Comparison of ENCODE assay signal across 11 cellular contexts in the genomic region with DNA sequence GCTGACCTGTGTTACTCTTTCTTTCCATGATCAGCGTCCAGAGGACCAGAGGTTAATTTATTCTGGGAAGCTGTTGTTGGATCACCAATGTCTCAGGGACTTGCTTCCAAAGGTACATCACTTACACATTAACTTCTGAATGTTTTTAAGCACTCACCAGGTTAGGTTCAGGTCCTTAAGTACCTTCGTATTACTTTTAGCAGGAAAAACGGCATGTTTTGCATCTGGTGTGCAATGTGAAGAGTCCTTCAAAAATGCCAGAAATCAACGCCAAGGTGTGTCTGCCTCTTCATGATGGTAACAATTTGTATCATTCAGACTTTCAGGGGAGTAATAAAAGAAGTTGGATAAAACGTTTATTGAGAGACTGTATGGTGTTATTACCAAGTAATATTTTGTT. TPM values are rescaled to one million over a fixed set of nuclear protein-coding genes. Genes with fewer than 3 reads are reported as not detected.
A peak's percentile ranks its signal among the peaks of the same experiment; 100 is the strongest.
DNase-seq lines count a peak whose midpoint lies in the region; ATAC-seq and TF ChIP-seq lines count a peak whose summit lies in the region.
"Had no signal": no experiment of that assay in that cellular context is flagged by ENCODE, and none has a peak within 500 bp of the region (broad histone marks: within the 10 kb centered on the region; RNA-seq: fewer than 3 reads in every experiment).

No MANE protein-coding gene starts in this region.

- H3K4me1 Mint-ChIP-seq in natural killer cell treated with Interleukin-12 subunit alpha and Interleukin-12 subunit beta and Interleukin-15 and Interleukin-18, amount 100 ng/mL, for 72 hours (ENCODE audit: low read depth in 2 of 2): peaks cover 54 to 71% of the 10 kb centered on the region in 2 donors

- H3K36me3 Mint-ChIP-seq in natural killer cell treated with Interleukin-12 subunit alpha and Interleukin-12 subunit beta and Interleukin-15 and Interleukin-18, amount 100 ng/mL, for 72 hours: peaks cover 64% of the 10 kb centered on the region

- POLR2A ChIA-PET in IMR-90 (lab: Charles Lee; ENCODE audit: unreplicated experiment): no interaction called here

- no peak overlapping the region for H4K5ac ChIP-seq in IMR-90 (ENCODE audit: low read depth, low read length)

- intact Hi-C loops in IMR-90 (cut with micrococcal nuclease) (no loop called here), mammary epithelial cell (cut with micrococcal nuclease) (loop anchor here (10.0 kb wide), 1 partner anchor 330 kb away; the partner anchor contains the start of gene MT2A)

- H2BK20ac ChIP-seq in IMR-90 (ENCODE audit: low read depth, low read length): no peak overlapping the region

- TF ChIP-seq CTCF in AG10803 (conservative IDR thresholded peaks at IDR 0.05; ENCODE audit: low read length) (no peak), IMR-90 (conservative IDR thresholded peaks at IDR 0.05; ENCODE audit: low read depth, low read length) (no peak), mammary epithelial cell (conservative IDR thresholded peaks at IDR 0.05 in 1 of 2, IDR thresholded peaks at IDR 0.05 in 1 of 2; ENCODE audit: extremely low read depth in 1 of 2, insufficient read depth in 1 of 2, low read depth in 1 of 2, low read length in 2 of 2) (no peak)

- H3K79me1 ChIP-seq in IMR-90 (ENCODE audit: low read depth in 1 of 2, low read length in 2 of 2): peaks cover 26 to 58% of the 10 kb centered on the region in 2 experiments

- no peak overlapping the region for H2BK15ac ChIP-seq in IMR-90 (ENCODE audit: low read depth, low read length)

- H3K56ac ChIP-seq in IMR-90 (ENCODE audit: extremely low read depth, insufficient read depth, low read length): no peak overlapping the region

- 69% methylated on average over 2 of the region's 5 CpGs; no CpG with 5 or more reads in 1 of the 2 experiments for WGBS in IMR-90 (ENCODE audit: extremely low coverage in 2 of 2, insufficient read length in 1 of 2), 2 experiments
- WGBS in mammary epithelial cell (ENCODE audit: low coverage, missing lambda C conversion rate): 37% methylated on average over 5 of the region's 5 CpGs

- H3K4me3 Mint-ChIP-seq in natural killer cell treated with Interleukin-12 subunit alpha and Interleukin-12 subunit beta and Interleukin-15 and Interleukin-18, amount 100 ng/mL, for 72 hours: peak overlapping the region; percentile 95

- H2BK120ac ChIP-seq in IMR-90 (ENCODE audit: low read depth, low read length): no peak overlapping the region

- BruUV-seq in IMR-90 (replicated peaks; lab: Mats Ljungman, UMichigan): no TSS peak
- no TSS peak for BruUV-seq in mammary epithelial cell (replicated peaks; lab: Mats Ljungman, UMichigan)

- no peak for TF ChIP-seq POLR2A in IMR-90 (IDR thresholded peaks at IDR 0.05; ENCODE audit: low read depth, low read length)

- no peak overlapping the region for H2AK9ac ChIP-seq in IMR-90 (replicated peaks; ENCODE audit: low read depth, low read length, poor library complexity)

- H3K4me3 ChIP-seq in AG10803 (ENCODE audit: low read length): peak overlapping the region; percentile 98
- no peak overlapping the region for H3K4me3 ChIP-seq in IMR-90 (ENCODE audit: insufficient read depth, low read depth, low read length)
- H3K4me3 ChIP-seq in mammary epithelial cell (replicated peaks in 1 of 3; ENCODE audit: insufficient read depth in 1 of 3, low read depth in 2 of 3, low read length in 3 of 3): peak overlapping the region in 1 of 3 experiments; percentile 24
- H3K4me3 ChIP-seq: SJSA1 had no signal

- H4K91ac ChIP-seq in IMR-90 (ENCODE audit: insufficient read depth, low read depth, low read length): no peak overlapping the region

- H3K9ac ChIP-seq in IMR-90 (ENCODE audit: low read depth, low read length) (no peak overlapping the region), mammary epithelial cell (ENCODE audit: insufficient read depth, low read length) (no peak overlapping the region)

- no peaks in the 10 kb centered on the region for H3K9me3 ChIP-seq in IMR-90 (ENCODE audit: control insufficient read depth, insufficient read depth, low read length)
- no peaks in the 10 kb centered on the region for H3K9me3 ChIP-seq in mammary epithelial cell (replicated peaks; ENCODE audit: insufficient read depth, low read length)
- H3K9me3 ChIP-seq: SJSA1 had no signal

- H3K9me1 ChIP-seq in IMR-90 (ENCODE audit: insufficient read depth, low read length): peaks cover 11% of the 10 kb centered on the region

- CTCF ChIA-PET in IMR-90 (lab: Yijun Ruan, JAX) (no interaction called here), mammary epithelial cell (lab: Charles Lee; ENCODE audit: low non-redundant PET) (no interaction called here)

- H2BK5ac ChIP-seq in IMR-90 (ENCODE audit: low read depth, low read length, poor library complexity, severe bottlenecking): no peak overlapping the region

- H3K23ac ChIP-seq in IMR-90 (ENCODE audit: low read depth, low read length): peak overlapping the region; percentile 41

- H3K14ac ChIP-seq in IMR-90 (replicated peaks; ENCODE audit: low read depth, low read length): no peak overlapping the region

- in situ Hi-C loops in IMR-90 (cut with MboI; ENCODE audit: low sequenced_read_pairs) (no loop called here), mammary epithelial cell (cut with MboI; ENCODE audit: low sequenced_read_pairs in 2 of 2) (no loop called here)

- H3K27me3 ChIP-seq in IMR-90 (ENCODE audit: control insufficient read depth, insufficient read depth, low read length): no peaks in the 10 kb centered on the region
- H3K27me3 ChIP-seq in mammary epithelial cell (ENCODE audit: insufficient read depth, low read length): no peaks in the 10 kb centered on the region
- H3K27me3 ChIP-seq: SJSA1 had no signal

- dilution Hi-C loops in IMR-90 (cut with HindIII; ENCODE audit: low sequenced_read_pairs, unreplicated experiment) (no loop called here), mammary epithelial cell (cut with HindIII; ENCODE audit: low sequenced_read_pairs) (no loop called here)

- H3K27ac ChIP-seq in IMR-90 (ENCODE audit: insufficient read depth, low read length): no peak overlapping the region
- no peak overlapping the region for H3K27ac ChIP-seq in mammary epithelial cell (ENCODE audit: insufficient read depth, low read depth, low read length)
- H3K27ac ChIP-seq: SJSA1 had no signal

- no peaks in the 10 kb centered on the region for H3K27me3 Mint-ChIP-seq in natural killer cell treated with Interleukin-12 subunit alpha and Interleukin-12 subunit beta and Interleukin-15 and Interleukin-18, amount 100 ng/mL, for 72 hours

- H2AFZ ChIP-seq in IMR-90 (replicated peaks; ENCODE audit: low read length, poor library complexity) (no peak overlapping the region), mammary epithelial cell (ENCODE audit: low read depth, low read length) (no peak overlapping the region)

- DNase-seq in AG10803 (ENCODE audit: low read depth): no peak
- no peak for DNase-seq in IMR-90
- DNase-seq in mammary epithelial cell: no peak
- no peak for DNase-seq in natural killer cell treated with Interleukin-12 subunit alpha and Interleukin-12 subunit beta and Interleukin-15 and Interleukin-18, amount 100 ng/mL, for 72 hours (ENCODE audit: low spot score)
- DNase-seq in NCI-H2081 (lab: John Stamatoyannopoulos, UW): no peak
- DNase-seq in NCI-H446 (lab: John Stamatoyannopoulos, UW): no peak
- DNase-seq in NCI-H446 treated with DMSO at 0.1 percent for 48 hours (lab: John Stamatoyannopoulos, UW): no peak
- no peak for DNase-seq in NCI-H524 (lab: John Stamatoyannopoulos, UW)
- DNase-seq: aorta, KBM-7 had no signal

- H2AK5ac ChIP-seq in IMR-90 (ENCODE audit: low read depth, low read length): no peak overlapping the region

- peaks cover 72% of the 10 kb centered on the region for H3K79me2 ChIP-seq in mammary epithelial cell (ENCODE audit: insufficient read depth, low read length)

- H3K4me1 ChIP-seq in IMR-90 (ENCODE audit: control insufficient read depth, insufficient read depth, low read length): peaks cover 8% of the 10 kb centered on the region
- peaks cover 17% of the 10 kb centered on the region for H3K4me1 ChIP-seq in mammary epithelial cell (ENCODE audit: insufficient read depth, low read length)

- TF ChIP-seq RAD21 in IMR-90 (IDR thresholded peaks at IDR 0.05; ENCODE audit: low read length): no peak

- H3K9me3 Mint-ChIP-seq in natural killer cell treated with Interleukin-12 subunit alpha and Interleukin-12 subunit beta and Interleukin-15 and Interleukin-18, amount 100 ng/mL, for 72 hours: no peaks in the 10 kb centered on the region

- no peak overlapping the region for H3K4ac ChIP-seq in IMR-90 (ENCODE audit: low read depth, low read length)

- peaks cover 35% of the 10 kb centered on the region for H3K36me3 ChIP-seq in IMR-90 (ENCODE audit: control insufficient read depth, insufficient read depth, low read length)
- peaks cover 47% of the 10 kb centered on the region for H3K36me3 ChIP-seq in mammary epithelial cell (ENCODE audit: insufficient read depth, low read length)

- H3K4me2 ChIP-seq in IMR-90 (ENCODE audit: low read depth, low read length) (peak overlapping the region; percentile 61), mammary epithelial cell (ENCODE audit: insufficient read depth, low read depth, low read length) (peak overlapping the region; percentile 55)

- H4K8ac ChIP-seq in IMR-90 (ENCODE audit: low read depth in 2 of 2, low read length in 2 of 2): no peak overlapping the region

- H4K20me1 ChIP-seq in IMR-90 (ENCODE audit: insufficient read depth, low read length) (peaks cover 70% of the 10 kb centered on the region), mammary epithelial cell (ENCODE audit: insufficient read depth, low read length) (peaks cover 8% of the 10 kb centered on the region)

- no peak overlapping the region for H3K18ac ChIP-seq in IMR-90 (ENCODE audit: low read depth, low read length)

- no peak for ATAC-seq in IMR-90 (ENCODE audit: low read depth)
- ATAC-seq in natural killer cell treated with Interleukin-12 subunit alpha and Interleukin-12 subunit beta and Interleukin-15 and Interleukin-18, amount 100 ng/mL, for 72 hours: no peak

- peak overlapping the region; percentile 98 to 99 for H3K27ac Mint-ChIP-seq in natural killer cell treated with Interleukin-12 subunit alpha and Interleukin-12 subunit beta and Interleukin-15 and Interleukin-18, amount 100 ng/mL, for 72 hours

RNA-seq across cellular contexts. Expression of gene HERPUD1, which starts 3.3 kb away (rescaled TPM):
- total RNA-seq in IMR-90 (2012; rRNA removed) (83.3 and 148 TPM in 2 replicates), mammary epithelial cell (100 to 1,000 TPM; 166 to 239 TPM)
- polyA plus RNA-seq in IMR-90 (2012; rRNA removed) (122 and 130 TPM in 2 replicates), mammary epithelial cell (131 TPM)
- polyA plus RNA-seq in IMR-90 (2012; cell fraction: cytosol; rRNA removed): 188 and 191 TPM in 2 replicates
- polyA plus RNA-seq in IMR-90 (2012; cell fraction: nucleus; rRNA removed; ENCODE audit: low replicate concordance): 154 and 210 TPM in 2 replicates
- polyA minus RNA-seq in mammary epithelial cell: 238 TPM
- 100 to 1,000 TPM; 127 to 141 TPM for total RNA-seq in natural killer cell treated with Interleukin-12 subunit alpha and Interleukin-12 subunit beta and Interleukin-15 and Interleukin-18, amount 100 ng/mL, for 72 hours

RNA-seq across cellular contexts. Expression of gene CETP, which starts 26.5 kb away (rescaled TPM):
- total RNA-seq in IMR-90 (2012; rRNA removed): not detected in 2 replicates
- not detected in 2 replicates for polyA plus RNA-seq in IMR-90 (2012; rRNA removed)
- not detected in 2 replicates for polyA plus RNA-seq in IMR-90 (2012; cell fraction: cytosol; rRNA removed)
- 0.07 and 0.18 TPM in 2 replicates for polyA plus RNA-seq in IMR-90 (2012; cell fraction: nucleus; rRNA removed; ENCODE audit: low replicate concordance)
- not detected for total RNA-seq in mammary epithelial cell
- not detected for polyA plus RNA-seq in mammary epithelial cell
- not detected for polyA minus RNA-seq in mammary epithelial cell
- not detected for total RNA-seq in natural killer cell treated with Interleukin-12 subunit alpha and Interleukin-12 subunit beta and Interleukin-15 and Interleukin-18, amount 100 ng/mL, for 72 hours
- polyA plus RNA-seq: aorta had no signal

RNA-seq across cellular contexts. Expression of gene NLRC5, which starts 54.2 kb away (rescaled TPM):
- total RNA-seq in IMR-90 (2012; rRNA removed) (5.3 and 9.1 TPM in 2 replicates), mammary epithelial cell (10 to 100 TPM in 1 of 2 donors, 1 to 10 TPM in 1; 2.7 to 10.2 TPM)
- polyA plus RNA-seq in IMR-90 (2012; rRNA removed) (14.9 and 15.8 TPM in 2 replicates), mammary epithelial cell (2.8 TPM)
- polyA plus RNA-seq in IMR-90 (2012; cell fraction: cytosol; rRNA removed): 6.1 and 7.0 TPM in 2 replicates
- polyA plus RNA-seq in IMR-90 (2012; cell fraction: nucleus; rRNA removed; ENCODE audit: low replicate concordance): 69.7 and 95.5 TPM in 2 replicates
- 12.4 TPM for polyA minus RNA-seq in mammary epithelial cell
- total RNA-seq in natural killer cell treated with Interleukin-12 subunit alpha and Interleukin-12 subunit beta and Interleukin-15 and Interleukin-18, amount 100 ng/mL, for 72 hours: 100 to 1,000 TPM; 190 to 316 TPM

Comparison
In these comparisons a context has a peak if more than half of its experiments do, and no peak if none do; other contexts are left out.
1. RNA of gene NLRC5, which starts 54.2 kb away (total RNA-seq): 190 to 316 TPM in natural killer cell treated with Interleukin-12 subunit alpha and Interleukin-12 subunit beta and Interleukin-15 and Interleukin-18, amount 100 ng/mL, for 72 hours; 2.7 to 10.2 TPM in mammary epithelial cell and 5.3 to 9.1 TPM in IMR-90; every median in the first group is over 10 times any median in the second.